Comparison of ENCODE assay signal across 8 cellular contexts in the genomic region with DNA sequence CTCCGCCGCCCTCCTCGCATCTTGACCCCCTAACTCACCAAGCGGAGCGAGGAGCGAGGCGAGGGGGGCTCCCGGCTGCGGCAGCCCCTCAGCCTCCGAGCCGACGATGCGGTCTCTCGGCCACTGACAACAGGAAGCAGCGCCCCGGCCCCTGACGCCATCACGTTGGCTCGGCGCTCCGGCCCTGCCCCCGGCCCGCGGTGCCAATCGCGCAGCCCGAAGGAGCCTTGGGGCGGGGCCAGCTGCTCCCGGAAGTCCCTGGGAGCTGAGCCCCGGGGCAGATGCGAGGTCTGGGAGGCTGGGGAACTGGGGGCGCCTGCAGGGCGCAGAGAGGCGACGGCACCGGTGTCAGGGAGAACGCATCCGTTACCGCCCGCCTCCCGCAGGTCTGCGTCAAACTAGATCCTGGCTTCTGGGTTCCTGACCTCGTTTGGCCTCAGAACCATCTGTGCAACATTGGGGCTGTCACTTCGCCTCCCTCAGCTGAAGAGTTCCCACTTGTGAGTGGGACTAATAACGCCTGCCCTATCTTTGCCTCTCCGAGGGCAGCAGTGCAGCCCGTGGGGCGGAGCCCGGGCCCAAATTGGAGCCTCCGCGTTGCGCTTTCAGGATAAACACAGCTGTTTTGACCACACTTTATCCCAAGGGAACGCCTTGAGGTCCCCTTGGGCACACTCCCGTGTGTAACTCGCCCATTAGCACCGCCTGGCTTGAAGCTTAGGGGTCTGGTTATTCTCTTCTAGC.
DNase-seq lines count a peak whose midpoint lies in the region; ATAC-seq and TF ChIP-seq lines count a peak whose summit lies in the region.
"Not testable (repeated sequence)": the region's sequence is repeated elsewhere in the genome, so short reads cannot be mapped to it uniquely, and the experiment has no call there.

No MANE protein-coding gene starts in this region.

- H3K27ac ChIP-seq in ascending aorta: peak overlapping the region; percentile 88 to 89
- peak overlapping the region; percentile 86 for H3K27ac ChIP-seq in right cardiac atrium (ENCODE audit: low read length)
- peak overlapping the region; percentile 69 to 81 for H3K27ac ChIP-seq in prostate gland
- peak overlapping the region; percentile 87 to 98 (median 92) for H3K27ac ChIP-seq in upper lobe of left lung

- DNase-seq in GM13977 (ENCODE audit: low spot score) (peak; percentile 87), NCI-H128 (lab: John Stamatoyannopoulos, UW; ENCODE audit: unreplicated experiment) (peak; percentile 4), ascending aorta (ENCODE audit: low spot score in 2 of 2) (peak; percentile 53 to 92), right cardiac atrium (peak; percentile 90 to 96 (median 96)), prostate gland (ENCODE audit: low spot score) (peak; percentile 79), upper lobe of left lung (peak; percentile 92 to 97)
- DNase-seq in T-helper 2 cell treated with Interferon-gamma antibody and Interleukin-4, amounts not matched to agents 5 μg/mL and 100 μg/mL, for 36 hours (ENCODE audit: low spot score): peak; percentile 88

- not testable (repeated sequence) for H3K36me3 ChIP-seq in ascending aorta, prostate gland, upper lobe of left lung

- ATAC-seq in HG02763 (IDR thresholded peaks at IDR 0.05; ENCODE audit: unreplicated experiment) (peak; percentile 94), right cardiac atrium (peak; percentile 97), upper lobe of left lung (ENCODE audit: low FRiP score in 2 of 2) (peak; percentile 97)

- peak overlapping the region; percentile 100 for H3K4me3 Mint-ChIP-seq in T-helper 2 cell treated with Interferon-gamma antibody and Interleukin-4, amounts not matched to agents 5 μg/mL and 100 μg/mL, for 36 hours

- TF ChIP-seq POLR2A in prostate gland (IDR thresholded peaks at IDR 0.05) (peak; percentile 95), upper lobe of left lung (IDR thresholded peaks at IDR 0.05) (peak in 3 of 4 donors; percentile 87 to 96 (median 95))

- under 1% methylated on average over 52 of the region's 56 CpGs for WGBS in right cardiac atrium
- WGBS in prostate gland: under 1% methylated on average over 37 of the region's 56 CpGs
- WGBS in upper lobe of left lung, 2 donors: 0 to 1% methylated on average over 14 to 21 of the region's 56 CpGs

- TF ChIP-seq CTCF in GM13977 (IDR thresholded peaks at IDR 0.05; ENCODE audit: extremely low read depth, insufficient read depth, missing control alignments); ascending aorta (IDR thresholded peaks at IDR 0.05); prostate gland (IDR thresholded peaks at IDR 0.05): not testable (repeated sequence)
- peak in 1 of 6 experiments; percentile 13 for TF ChIP-seq CTCF in upper lobe of left lung (IDR thresholded peaks at IDR 0.05)

- not testable (repeated sequence) for H3K9me3 Mint-ChIP-seq in T-helper 2 cell treated with Interferon-gamma antibody and Interleukin-4, amounts not matched to agents 5 μg/mL and 100 μg/mL, for 36 hours

- H3K27me3 ChIP-seq in ascending aorta; right cardiac atrium (ENCODE audit: control insufficient read depth, insufficient read depth); prostate gland (replicated peaks; ENCODE audit: insufficient read depth); upper lobe of left lung: not testable (repeated sequence)

- in situ Hi-C loops in GM13977 (cut with MboI; ENCODE audit: low pct_unique_long_range_greater_than_20kb, low sequenced_read_pairs, unreplicated experiment): not testable (repeated sequence)

- intact Hi-C loops in ascending aorta (cut with DNase I); right cardiac atrium (cut with DNase I); prostate gland (cut with DNase I): not testable (repeated sequence)

- not testable (repeated sequence) for H3K9me3 ChIP-seq in ascending aorta; right cardiac atrium (ENCODE audit: control insufficient read depth, low read length); prostate gland; upper lobe of left lung

- H3K4me1 ChIP-seq in ascending aorta; right cardiac atrium (ENCODE audit: control insufficient read depth, insufficient read depth, low read length); prostate gland (replicated peaks): not testable (repeated sequence)
- H3K4me1 ChIP-seq in upper lobe of left lung: peaks cover 10 to 16% (median 10%) of the 10 kb centered on the region in 4 donors

- peak overlapping the region; percentile 68 to 86 for H3K4me3 ChIP-seq in ascending aorta
- peak overlapping the region; percentile 66 for H3K4me3 ChIP-seq in right cardiac atrium (ENCODE audit: low read length)
- peak overlapping the region; percentile 57 to 70 for H3K4me3 ChIP-seq in prostate gland
- peak overlapping the region; percentile 52 to 74 (median 68) for H3K4me3 ChIP-seq in upper lobe of left lung

- H3K4me1 Mint-ChIP-seq in T-helper 2 cell treated with Interferon-gamma antibody and Interleukin-4, amounts not matched to agents 5 μg/mL and 100 μg/mL, for 36 hours (ENCODE audit: low read depth): peaks cover 11% of the 10 kb centered on the region

- not testable (repeated sequence) for H3K27me3 Mint-ChIP-seq in T-helper 2 cell treated with Interferon-gamma antibody and Interleukin-4, amounts not matched to agents 5 μg/mL and 100 μg/mL, for 36 hours (ENCODE audit: low read depth)

- H3K27ac Mint-ChIP-seq in T-helper 2 cell treated with Interferon-gamma antibody and Interleukin-4, amounts not matched to agents 5 μg/mL and 100 μg/mL, for 36 hours: peak overlapping the region; percentile 94

- H3K36me3 Mint-ChIP-seq in T-helper 2 cell treated with Interferon-gamma antibody and Interleukin-4, amounts not matched to agents 5 μg/mL and 100 μg/mL, for 36 hours (ENCODE audit: low read depth): not testable (repeated sequence)

- TF ChIP-seq EP300 in upper lobe of left lung (IDR thresholded peaks at IDR 0.05): not testable (repeated sequence)

Comparison
In these comparisons a context has a peak if more than half of its experiments do, and no peak if none do; other contexts are left out.
1. Peak in every context shown above with its lines: DNase-seq, ATAC-seq, H3K4me3 ChIP-seq and H3K27ac ChIP-seq.
2. DNase-seq: peak in every context shown above with its lines; median percentile 96 in right cardiac atrium; 94 in upper lobe of left lung; 88 in T-helper 2 cell treated with Interferon-gamma antibody and Interleukin-4, amounts not matched to agents 5 μg/mL and 100 μg/mL, for 36 hours; 87 in GM13977; 79 in prostate gland; 72 in ascending aorta; 4 in NCI-H128.